ENCODE assay signal across 21 cellular contexts in the genomic region with DNA sequence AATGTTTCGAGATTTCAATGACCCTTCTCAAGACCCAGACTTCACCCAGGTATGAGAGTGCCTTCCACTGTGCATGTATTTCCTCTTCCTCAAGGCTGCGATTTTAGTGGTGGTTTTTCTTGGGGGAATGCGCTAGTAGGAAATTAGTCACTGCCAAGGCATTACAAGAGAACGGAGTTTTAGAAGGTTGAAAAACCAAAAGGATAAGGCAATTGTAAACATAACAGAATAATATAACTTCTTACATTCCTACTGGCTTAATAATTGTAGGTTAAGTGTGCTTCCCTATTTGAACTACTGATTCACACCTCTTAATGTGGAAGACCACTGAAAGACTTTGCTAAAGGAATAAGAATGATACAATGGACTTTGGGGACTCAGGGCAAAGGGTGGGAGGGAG. TPM values are rescaled to one million over a fixed set of nuclear protein-coding genes. Genes with fewer than 3 reads are reported as not detected.
DNase-seq lines count a peak whose midpoint lies in the region; ATAC-seq and TF ChIP-seq lines count a peak whose summit lies in the region.
"Had no signal": no experiment of that assay in that cellular context is flagged by ENCODE, and none has a peak within 500 bp of the region (broad histone marks: within the 10 kb centered on the region; RNA-seq: fewer than 3 reads in every experiment).

No MANE protein-coding gene starts in this region.

- in situ Hi-C loops in brain microvascular endothelial cell (cut with HindIII; ENCODE audit: low pct_ligation_motif_present, low sequenced_read_pairs) = no loop called here

- no peaks in the 10 kb centered on the region for H3K27me3 Mint-ChIP-seq in CD8-positive, alpha-beta memory T cell
- no peaks in the 10 kb centered on the region for H3K27me3 Mint-ChIP-seq in stimulated activated naive B cell treated with anti-CD40 and anti-IgM and Interleukin-4, amounts not matched to agents 10 μg/mL and 1 μg/mL and 100 μg/mL, for 72 hours
- H3K27me3 Mint-ChIP-seq: activated naive CD8-positive, alpha-beta T cell treated with anti-CD3 and anti-CD28 coated beads, Interleukin-2, amount 50 U/mL, for 24 hours had no signal

- CTCF ChIA-PET in AG04450 (lab: Charles Lee) = no interaction called here
- CTCF ChIA-PET in CD8-positive, alpha-beta memory T cell (lab: Charles Lee) = no interaction called here

- no peaks in the 10 kb centered on the region for H3K4me1 ChIP-seq in CD8-positive, alpha-beta memory T cell (ENCODE audit: insufficient read depth, low read length)
- H3K4me1 ChIP-seq: gastroesophageal sphincter had no signal

- H3K36me3 Mint-ChIP-seq in CD8-positive, alpha-beta memory T cell = peaks cover 4 to 71% (median 17%) of the 10 kb centered on the region in 3 donors
- H3K36me3 Mint-ChIP-seq in stimulated activated naive B cell treated with anti-CD40 and anti-IgM and Interleukin-4, amounts not matched to agents 10 μg/mL and 1 μg/mL and 100 μg/mL, for 72 hours = peaks cover 18 to 44% of the 10 kb centered on the region in 2 donors

- DNase-seq in AG04450 (ENCODE audit: low read depth, low spot score) = peak; percentile 44
- DNase-seq in HS-5 (ENCODE audit: low read depth) = peak; percentile 63
- peak; percentile 63 for DNase-seq in brain microvascular endothelial cell
- peak; percentile 39 for DNase-seq in kidney epithelial cell (ENCODE audit: low read depth)
- DNase-seq in CD8-positive, alpha-beta memory T cell = no peak
- no peak for DNase-seq in NCI-H748 treated with DMSO at 0.1 percent for 48 hours (lab: John Stamatoyannopoulos, UW)
- no peak for DNase-seq in stimulated activated naive B cell treated with anti-CD40 and anti-IgM and Interleukin-4, amounts not matched to agents 10 μg/mL and 1 μg/mL and 100 μg/mL, for 72 hours
- no peak for DNase-seq in erythroblast (lab: John Stamatoyannopoulos, UW)
- DNase-seq: activated naive CD8-positive, alpha-beta T cell treated with anti-CD3 and anti-CD28 coated beads, Interleukin-2, amount 50 U/mL, for 24 hours; AML-193; cerebellar nuclear complex; left ventricle myocardium superior; NCI-H1105; NCI-H82; stimulated activated CD4-positive, alpha-beta T cell treated with anti-CD3 and anti-CD28 coated beads, Interleukin-4, amount 100 ng/mL, for 24 hours; substantia nigra; T1000 had no signal

- H3K27ac Mint-ChIP-seq in CD8-positive, alpha-beta memory T cell = peak overlapping the region in 2 of 8 donors; percentile 15 to 90
- no peak overlapping the region for H3K27ac Mint-ChIP-seq in stimulated activated naive B cell treated with anti-CD40 and anti-IgM and Interleukin-4, amounts not matched to agents 10 μg/mL and 1 μg/mL and 100 μg/mL, for 72 hours
- H3K27ac Mint-ChIP-seq: activated naive CD8-positive, alpha-beta T cell treated with anti-CD3 and anti-CD28 coated beads, Interleukin-2, amount 50 U/mL, for 24 hours had no signal

- H3K36me3 ChIP-seq in brain microvascular endothelial cell (replicated peaks) (peaks cover 44% of the 10 kb centered on the region), kidney epithelial cell (ENCODE audit: control insufficient read depth, insufficient read depth, low read length) (peaks cover 2% of the 10 kb centered on the region)
- H3K36me3 ChIP-seq in CD8-positive, alpha-beta memory T cell (ENCODE audit: insufficient read depth, low read length) = peaks cover 3% of the 10 kb centered on the region

- POLR2A ChIA-PET in AG04450 (lab: Yijun Ruan, JAX) = no interaction called here
- POLR2A ChIA-PET in CD8-positive, alpha-beta memory T cell (lab: Charles Lee) = no interaction called here

- H3K27me3 ChIP-seq in AG04450 (ENCODE audit: control insufficient read depth, insufficient read depth, low read length) (no peaks in the 10 kb centered on the region), brain microvascular endothelial cell (replicated peaks) (no peaks in the 10 kb centered on the region), kidney epithelial cell (ENCODE audit: control insufficient read depth, insufficient read depth, low read length) (no peaks in the 10 kb centered on the region)
- no peaks in the 10 kb centered on the region for H3K27me3 ChIP-seq in CD8-positive, alpha-beta memory T cell (ENCODE audit: insufficient read depth, low read length, poor library complexity, severe bottlenecking)
- H3K27me3 ChIP-seq: gastroesophageal sphincter had no signal

- no peaks in the 10 kb centered on the region for H3K9me3 Mint-ChIP-seq in CD8-positive, alpha-beta memory T cell
- no peaks in the 10 kb centered on the region for H3K9me3 Mint-ChIP-seq in stimulated activated naive B cell treated with anti-CD40 and anti-IgM and Interleukin-4, amounts not matched to agents 10 μg/mL and 1 μg/mL and 100 μg/mL, for 72 hours
- H3K9me3 Mint-ChIP-seq: activated naive CD8-positive, alpha-beta T cell treated with anti-CD3 and anti-CD28 coated beads, Interleukin-2, amount 50 U/mL, for 24 hours had no signal

- no peak for ATAC-seq in stimulated activated naive B cell treated with anti-CD40 and anti-IgM and Interleukin-4, amounts not matched to agents 10 μg/mL and 1 μg/mL and 100 μg/mL, for 72 hours (replicated peaks)
- ATAC-seq: activated CD4-positive, CD25-positive, alpha-beta regulatory T cell treated with anti-CD3 and anti-CD28 coated beads, Interleukin-2, amount 50 U/mL, for 24 hours; activated naive CD8-positive, alpha-beta T cell treated with anti-CD3 and anti-CD28 coated beads, Interleukin-2, amount 50 U/mL, for 24 hours; gastroesophageal sphincter; HCT116; left ventricle myocardium superior had no signal

- no peaks in the 10 kb centered on the region for H3K9me3 ChIP-seq in AG04450 (ENCODE audit: control insufficient read depth, insufficient read depth, low read length)
- H3K9me3 ChIP-seq in CD8-positive, alpha-beta memory T cell (ENCODE audit: low read length) = no peaks in the 10 kb centered on the region
- H3K9me3 ChIP-seq: gastroesophageal sphincter had no signal

- H3K27ac ChIP-seq in AG04450 (ENCODE audit: low read depth, low read length) (peak overlapping the region; percentile 49), brain microvascular endothelial cell (peak overlapping the region; percentile 30)
- H3K27ac ChIP-seq in CD8-positive, alpha-beta memory T cell (ENCODE audit: low read depth, low read length) = no peak overlapping the region
- H3K27ac ChIP-seq: gastroesophageal sphincter, SK-N-MC had no signal

- TF ChIP-seq CTCF in AG04450 (IDR thresholded peaks at IDR 0.05; ENCODE audit: low read depth, low read length) (no peak), brain microvascular endothelial cell (IDR thresholded peaks at IDR 0.05; ENCODE audit: low read depth, low read length, missing control alignments) (no peak), kidney epithelial cell (IDR thresholded peaks at IDR 0.05; ENCODE audit: insufficient read depth, low read length, poor library complexity, severe bottlenecking) (no peak)

- no peaks in the 10 kb centered on the region for H3K4me1 Mint-ChIP-seq in CD8-positive, alpha-beta memory T cell
- no peaks in the 10 kb centered on the region for H3K4me1 Mint-ChIP-seq in stimulated activated naive B cell treated with anti-CD40 and anti-IgM and Interleukin-4, amounts not matched to agents 10 μg/mL and 1 μg/mL and 100 μg/mL, for 72 hours
- H3K4me1 Mint-ChIP-seq: activated naive CD8-positive, alpha-beta T cell treated with anti-CD3 and anti-CD28 coated beads, Interleukin-2, amount 50 U/mL, for 24 hours had no signal

- TF ChIP-seq POLR2A in erythroblast (IDR thresholded peaks at IDR 0.05; ENCODE audit: low read length) = no peak

- H3K4me3 ChIP-seq in AG04450 (ENCODE audit: low read depth, low read length) = no peak overlapping the region
- H3K4me3 ChIP-seq in brain microvascular endothelial cell (ENCODE audit: low read depth, low read length) = no peak overlapping the region
- no peak overlapping the region for H3K4me3 ChIP-seq in kidney epithelial cell (ENCODE audit: low read depth, low read length)
- H3K4me3 ChIP-seq in CD8-positive, alpha-beta memory T cell (ENCODE audit: low read length) = no peak overlapping the region
- H3K4me3 ChIP-seq: gastroesophageal sphincter, SK-N-MC had no signal

- no peak overlapping the region for H3K4me3 Mint-ChIP-seq in CD8-positive, alpha-beta memory T cell
- H3K4me3 Mint-ChIP-seq in stimulated activated naive B cell treated with anti-CD40 and anti-IgM and Interleukin-4, amounts not matched to agents 10 μg/mL and 1 μg/mL and 100 μg/mL, for 72 hours = no peak overlapping the region
- H3K4me3 Mint-ChIP-seq: activated naive CD8-positive, alpha-beta T cell treated with anti-CD3 and anti-CD28 coated beads, Interleukin-2, amount 50 U/mL, for 24 hours had no signal

RNA-seq across cellular contexts. Expression of a gene that starts 38.9 kb away (rescaled TPM):
- polyA plus RNA-seq in AG04450 (2011; rRNA removed) = 291 and 330 TPM in 2 replicates
- polyA minus RNA-seq in AG04450 (2011; rRNA and poly(A)+ RNA removed) = 281 and 285 TPM in 2 replicates
- 30.9 and 39.1 TPM in 2 replicates for total RNA-seq in kidney epithelial cell
- total RNA-seq in CD8-positive, alpha-beta memory T cell = 10 to 100 TPM; 13.5 to 13.6 TPM
- 11.0 TPM for polyA plus RNA-seq in CD8-positive, alpha-beta memory T cell

Comparison
In these comparisons a context has a peak if more than half of its experiments do, and no peak if none do; other contexts are left out.
1. DNase-seq: peak in AG04450 (single experiment), HS-5 (single experiment), brain microvascular endothelial cell (single experiment) and kidney epithelial cell (single experiment); none in CD8-positive, alpha-beta memory T cell (0 of 5), NCI-H748 treated with DMSO at 0.1 percent for 48 hours (single experiment), stimulated activated naive B cell treated with anti-CD40 and anti-IgM and Interleukin-4, amounts not matched to agents 10 μg/mL and 1 μg/mL and 100 μg/mL, for 72 hours (single experiment) and erythroblast (0 of 2).